3 cellular contexts compared by ENCODE assay signal in genomic region chr21:45837936-45838335, GRCh38.
TF ChIP-seq lines count a peak whose summit lies in the region.

No MANE protein-coding gene starts in this region.

TF ChIP-seq in IMR-90, 13 proteins besides CTCF, POLR2A, EP300 and RAD21:
- TF ChIP-seq MAFK (IDR thresholded peaks at IDR 0.05; ENCODE audit: low read depth, low read length) (no peak), CEBPB (IDR thresholded peaks at IDR 0.05; ENCODE audit: low read depth, low read length) (no peak), MXI1 (IDR thresholded peaks at IDR 0.05; ENCODE audit: borderline replicate concordance, low read depth, low read length) (no peak), RFX5 (IDR thresholded peaks at IDR 0.05; ENCODE audit: low read depth, low read length) (no peak), FOS (IDR thresholded peaks at IDR 0.05; ENCODE audit: low read depth, low read length) (no peak), CHD1 (IDR thresholded peaks at IDR 0.05; ENCODE audit: low read depth, low read length) (no peak), ELK1 (IDR thresholded peaks at IDR 0.05; ENCODE audit: borderline replicate concordance, low read depth, low read length) (no peak)

TF ChIP-seq in H1, 55 proteins besides CTCF, POLR2A, EP300 and RAD21:
- TF ChIP-seq, protein P1, sequence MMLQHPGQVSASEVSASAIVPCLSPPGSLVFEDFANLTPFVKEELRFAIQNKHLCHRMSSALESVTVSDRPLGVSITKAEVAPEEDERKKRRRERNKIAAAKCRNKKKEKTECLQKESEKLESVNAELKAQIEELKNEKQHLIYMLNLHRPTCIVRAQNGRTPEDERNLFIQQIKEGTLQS (IDR thresholded peaks at IDR 0.05; ENCODE audit: insufficient read depth, low read depth, low read length): no peak
- TF ChIP-seq KDM4A (IDR thresholded peaks at IDR 0.05; ENCODE audit: low read depth, low read length, severe bottlenecking): no peak
- no peak for TF ChIP-seq TAF7 (optimal IDR thresholded peaks at IDR 0.05; ENCODE audit: borderline replicate concordance, low read depth, low read length)
- TF ChIP-seq POLR2AphosphoS5 (IDR thresholded peaks at IDR 0.05; ENCODE audit: low read depth, low read length): no peak
- TF ChIP-seq ZNF274 (IDR thresholded peaks at IDR 0.05; ENCODE audit: borderline replicate concordance, extremely low read depth, low read length): no peak
- no peak for TF ChIP-seq ASH2L (IDR thresholded peaks at IDR 0.05; ENCODE audit: low read length)
- no peak for TF ChIP-seq SP4 (IDR thresholded peaks at IDR 0.05; ENCODE audit: low read length)
- TF ChIP-seq TAF1 (IDR thresholded peaks at IDR 0.05; ENCODE audit: low read depth, low read length): no peak
- TF ChIP-seq GTF2F1 (IDR thresholded peaks at IDR 0.05; ENCODE audit: borderline replicate concordance, low read depth, low read length): no peak
- TF ChIP-seq CHD7 (IDR thresholded peaks at IDR 0.05; ENCODE audit: insufficient replicate concordance, low read length): no peak
- TF ChIP-seq JUND (IDR thresholded peaks at IDR 0.05; ENCODE audit: low read length): no peak
- TF ChIP-seq CBX8 (IDR thresholded peaks at IDR 0.05; ENCODE audit: borderline replicate concordance, low read depth, low read length): no peak
- no peak for TF ChIP-seq TEAD4 (IDR thresholded peaks at IDR 0.05; ENCODE audit: low read depth, low read length)
- no peak for TF ChIP-seq CHD2 (IDR thresholded peaks at IDR 0.05; ENCODE audit: low read length)
- TF ChIP-seq SIRT6 (IDR thresholded peaks at IDR 0.05; ENCODE audit: low read length): no peak
- no peak for TF ChIP-seq CHD1 (IDR thresholded peaks at IDR 0.05; ENCODE audit: low read depth, low read length)
- no peak for TF ChIP-seq RXRA (IDR thresholded peaks at IDR 0.05; ENCODE audit: insufficient read depth, low read depth, low read length)

TF ChIP-seq in HEK293T, 16 proteins besides CTCF, POLR2A, EP300 and RAD21:
- TF ChIP-seq L3MBTL2 (conservative IDR thresholded peaks at IDR 0.05): no peak
- TF ChIP-seq, protein P2, sequence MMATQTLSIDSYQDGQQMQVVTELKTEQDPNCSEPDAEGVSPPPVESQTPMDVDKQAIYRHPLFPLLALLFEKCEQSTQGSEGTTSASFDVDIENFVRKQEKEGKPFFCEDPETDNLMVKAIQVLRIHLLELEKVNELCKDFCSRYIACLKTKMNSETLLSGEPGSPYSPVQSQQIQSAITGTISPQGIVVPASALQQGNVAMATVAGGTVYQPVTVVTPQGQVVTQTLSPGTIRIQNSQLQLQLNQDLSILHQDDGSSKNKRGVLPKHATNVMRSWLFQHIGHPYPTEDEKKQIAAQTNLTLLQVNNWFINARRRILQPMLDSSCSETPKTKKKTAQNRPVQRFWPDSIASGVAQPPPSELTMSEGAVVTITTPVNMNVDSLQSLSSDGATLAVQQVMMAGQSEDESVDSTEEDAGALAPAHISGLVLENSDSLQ (IDR thresholded peaks at IDR 0.05): no peak
- TF ChIP-seq LEF1 (IDR thresholded peaks at IDR 0.05; ENCODE audit: borderline replicate concordance): no peak
- TF ChIP-seq TARDBP (IDR thresholded peaks at IDR 0.05): no peak
- TF ChIP-seq ELF4 (IDR thresholded peaks at IDR 0.05): no peak
- no peak for TF ChIP-seq BHLHE40 (IDR thresholded peaks at IDR 0.05; ENCODE audit: borderline replicate concordance)
- no peak for TF ChIP-seq ARNT (IDR thresholded peaks at IDR 0.05)
- no peak for TF ChIP-seq SUZ12 (IDR thresholded peaks at IDR 0.05)
- TF ChIP-seq SP1 (IDR thresholded peaks at IDR 0.05): no peak
